ENCODE assay signal across 10 cellular contexts in genomic region chr9:83238871-83239624, GRCh38.
A peak's percentile ranks its signal among the peaks of the same experiment; 100 is the strongest.
DNase-seq lines count a peak whose midpoint lies in the region; ATAC-seq and TF ChIP-seq lines count a peak whose summit lies in the region.
"Had no signal": no experiment of that assay in that cellular context is flagged by ENCODE, and none has a peak within 500 bp of the region (broad histone marks: within the 10 kb centered on the region; RNA-seq: fewer than 3 reads in every experiment).

No MANE protein-coding gene starts in this region.

- H3K9me3 ChIP-seq in PC-9 (ENCODE audit: insufficient read depth, low read depth) (no peaks in the 10 kb centered on the region), Karpas-422 (ENCODE audit: low read length) (no peaks in the 10 kb centered on the region)

- H2AFZ ChIP-seq in PC-9 (no peak overlapping the region), Karpas-422 (ENCODE audit: low read length) (no peak overlapping the region)

- TF ChIP-seq CTCF in Calu3 (IDR thresholded peaks at IDR 0.05; ENCODE audit: unreplicated experiment) (no peak), PC-9 (conservative IDR thresholded peaks at IDR 0.05) (no peak), natural killer cell (IDR thresholded peaks at IDR 0.05) (no peak)

- CTCF ChIA-PET in Calu3 (lab: Charles Lee) (no interaction called here), PC-9 (lab: Charles Lee) (no interaction called here)

- H3K9me3 Mint-ChIP-seq in Calu3 (ENCODE audit: low read depth, unreplicated experiment) (peaks cover 5% of the 10 kb centered on the region), natural killer cell (no peaks in the 10 kb centered on the region)
- H3K9me3 Mint-ChIP-seq: H9; stimulated activated naive CD8-positive, alpha-beta T cell treated with anti-CD3 and anti-CD28 coated beads, Interleukin-15, Interleukin-2, amounts not matched to agents 100 ng/mL and 50 ng/mL, for 24 hours had no signal

- H3K79me2 ChIP-seq in PC-9 (ENCODE audit: low read depth): no peaks in the 10 kb centered on the region
- no peaks in the 10 kb centered on the region for H3K79me2 ChIP-seq in Karpas-422 (ENCODE audit: low read length)

- POLR2A ChIA-PET in PC-9 (lab: Charles Lee; ENCODE audit: unreplicated experiment): no interaction called here

- H3K4me2 ChIP-seq in PC-9: peak overlapping the region; percentile 36
- no peak overlapping the region for H3K4me2 ChIP-seq in Karpas-422 (ENCODE audit: low read depth, low read length, poor library complexity, severe bottlenecking)

- H3K36me3 ChIP-seq in PC-9 (ENCODE audit: low read depth) (no peaks in the 10 kb centered on the region), Karpas-422 (ENCODE audit: insufficient read depth, low read length) (no peaks in the 10 kb centered on the region)

- no peak overlapping the region for H3K4me3 Mint-ChIP-seq in Calu3 (ENCODE audit: low read depth, unreplicated experiment)
- H3K4me3 Mint-ChIP-seq in natural killer cell: no peak overlapping the region
- H3K4me3 Mint-ChIP-seq: H9; stimulated activated naive CD8-positive, alpha-beta T cell treated with anti-CD3 and anti-CD28 coated beads, Interleukin-15, Interleukin-2, amounts not matched to agents 100 ng/mL and 50 ng/mL, for 24 hours had no signal

- H3K27ac Mint-ChIP-seq in Calu3 (ENCODE audit: unreplicated experiment): no peak overlapping the region
- H3K27ac Mint-ChIP-seq in natural killer cell: no peak overlapping the region
- H3K27ac Mint-ChIP-seq: stimulated activated naive CD8-positive, alpha-beta T cell treated with anti-CD3 and anti-CD28 coated beads, Interleukin-15, Interleukin-2, amounts not matched to agents 100 ng/mL and 50 ng/mL, for 24 hours had no signal

- DNase-seq in Calu3 (peak; percentile 14), MV-4-11 (lab: John Stamatoyannopoulos, UW) (peak; percentile 93), PC-9 (peak; percentile 13 to 44), iris pigment epithelial cell (ENCODE audit: low read depth) (peak; percentile 4), HUDEP-2 (lab: John Stamatoyannopoulos, UW; ENCODE audit: unreplicated experiment in 76 of 76) (no peak), natural killer cell (no peak), Karpas-422 (no peak)
- DNase-seq: H9 had no signal

- H3K27ac ChIP-seq in PC-9 (no peak overlapping the region), Karpas-422 (ENCODE audit: low read length) (no peak overlapping the region)

- H3K4me1 ChIP-seq in PC-9 (replicated peaks; ENCODE audit: insufficient read depth) (peaks cover 29% of the 10 kb centered on the region), Karpas-422 (ENCODE audit: low read length) (no peaks in the 10 kb centered on the region)

- H3K4me3 ChIP-seq in PC-9 (no peak overlapping the region), Karpas-422 (ENCODE audit: low read length) (no peak overlapping the region)

- no peaks in the 10 kb centered on the region for H3F3A ChIP-seq in PC-9 (ENCODE audit: insufficient read depth, low read depth)

- H3K9ac ChIP-seq in Karpas-422 (ENCODE audit: low read length): no peak overlapping the region

- ATAC-seq in GM21360 (IDR thresholded peaks at IDR 0.05; ENCODE audit: unreplicated experiment): no peak
- ATAC-seq in natural killer cell: no peak

- H3K27me3 ChIP-seq in PC-9 (ENCODE audit: insufficient read depth, low read depth) (no peaks in the 10 kb centered on the region), Karpas-422 (ENCODE audit: low read length) (no peaks in the 10 kb centered on the region)

- no peaks in the 10 kb centered on the region for H4K20me1 ChIP-seq in PC-9 (ENCODE audit: insufficient read depth)
- no peaks in the 10 kb centered on the region for H4K20me1 ChIP-seq in Karpas-422 (ENCODE audit: insufficient read depth, low read depth, low read length)

- H3K36me3 Mint-ChIP-seq in Calu3 (ENCODE audit: insufficient read depth, unreplicated experiment): no peaks in the 10 kb centered on the region
- H3K36me3 Mint-ChIP-seq in natural killer cell: no peaks in the 10 kb centered on the region

- peaks cover 18% of the 10 kb centered on the region for H3K4me1 Mint-ChIP-seq in Calu3 (ENCODE audit: low read depth, unreplicated experiment)
- H3K4me1 Mint-ChIP-seq in natural killer cell: no peaks in the 10 kb centered on the region

- H3K9me2 ChIP-seq in PC-9 (ENCODE audit: insufficient read depth) (no peaks in the 10 kb centered on the region), Karpas-422 (replicated peaks; ENCODE audit: insufficient read depth, low read length) (no peaks in the 10 kb centered on the region)

- H3K27me3 Mint-ChIP-seq in Calu3 (ENCODE audit: unreplicated experiment) (no peaks in the 10 kb centered on the region), natural killer cell (ENCODE audit: low read depth in 2 of 2) (no peaks in the 10 kb centered on the region)
- H3K27me3 Mint-ChIP-seq: stimulated activated naive CD8-positive, alpha-beta T cell treated with anti-CD3 and anti-CD28 coated beads, Interleukin-15, Interleukin-2, amounts not matched to agents 100 ng/mL and 50 ng/mL, for 24 hours had no signal

- intact Hi-C loops in Calu3 (cut with micrococcal nuclease; ENCODE audit: unreplicated experiment): no loop called here
- intact Hi-C loops in PC-9 (cut with micrococcal nuclease; ENCODE audit: unreplicated experiment): no loop called here
- intact Hi-C loops in natural killer cell (cut with micrococcal nuclease): loop anchor here (10.0 kb wide), 1 partner anchor 64 kb away; no protein-coding TSS in a partner anchor

- BruUV-seq in Calu3 (replicated peaks; lab: Mats Ljungman, UMichigan): no TSS peak
- no TSS peak for BruUV-seq in PC-9 (replicated peaks; lab: Mats Ljungman, UMichigan)

Comparison
In these comparisons a context has a peak if more than half of its experiments do, and no peak if none do; other contexts are left out.
1. DNase-seq: peak in Calu3 (single experiment), MV-4-11 (single experiment), PC-9 (2 of 2) and iris pigment epithelial cell (single experiment); none in HUDEP-2 (0 of 76), natural killer cell (single experiment) and Karpas-422 (single experiment).